ENCODE assay signal across 22 cellular contexts in the genomic region with DNA sequence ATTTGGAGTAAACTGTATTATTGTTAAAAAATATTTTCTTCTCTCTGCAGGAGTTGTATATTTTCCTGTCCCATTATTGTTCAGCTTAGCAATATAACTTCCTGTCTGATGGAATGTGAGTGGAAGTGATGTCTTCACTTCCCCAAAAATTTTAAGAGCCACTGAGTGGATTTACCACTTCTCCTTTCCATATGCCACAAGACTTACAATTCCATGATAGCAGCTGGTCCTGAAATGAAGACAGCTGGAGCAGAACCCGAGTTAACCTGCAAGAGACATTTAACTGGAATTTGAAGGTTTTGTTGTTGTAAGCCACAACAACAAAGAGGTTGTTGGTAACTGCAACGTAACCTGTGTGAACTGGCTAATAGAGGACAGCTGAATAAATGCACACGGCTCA. TPM values are rescaled to one million over a fixed set of nuclear protein-coding genes. Genes with fewer than 3 reads are reported as not detected.
DNase-seq lines count a peak whose midpoint lies in the region; ATAC-seq, FAIRE-seq and TF ChIP-seq lines count a peak whose summit lies in the region.
"Had no signal": no experiment of that assay in that cellular context is flagged by ENCODE, and none has a peak within 500 bp of the region (broad histone marks: within the 10 kb centered on the region; RNA-seq: fewer than 3 reads in every experiment).

No MANE protein-coding gene starts in this region.

- POLR2A ChIA-PET in GM12878 (lab: Charles Lee) = no interaction called here

- H3K4me3 Mint-ChIP-seq in HFFc6 (no peak overlapping the region), Calu3 (ENCODE audit: low read depth, unreplicated experiment) (no peak overlapping the region), natural killer cell (no peak overlapping the region)
- H3K4me3 Mint-ChIP-seq: activated CD4-positive, alpha-beta T cell treated with anti-CD3 and anti-CD28 coated beads for 36 hours; CD4-positive, alpha-beta memory T cell; stimulated activated naive CD8-positive, alpha-beta T cell treated with anti-CD3 and anti-CD28 coated beads, Interleukin-15, Interleukin-2, amounts not matched to agents 100 ng/mL and 50 ng/mL, for 24 hours had no signal

- no peak for TF ChIP-seq RAD21 in GM12878 (IDR thresholded peaks at IDR 0.05; ENCODE audit: insufficient read depth, low read depth, low read length)

- intact Hi-C loops in Right ventricle myocardium superior (cut with DNase I) (no loop called here), cardiac septum (cut with DNase I) (no loop called here), GM12878 (cut with micrococcal nuclease; ENCODE audit: unreplicated experiment) (no loop called here), upper lobe of right lung (cut with DNase I) (no loop called here), Calu3 (cut with micrococcal nuclease; ENCODE audit: unreplicated experiment) (no loop called here), natural killer cell (cut with micrococcal nuclease) (no loop called here)

- SMC1A ChIA-PET in GM12878 (lab: Charles Lee; ENCODE audit: uncharacterized antibody, unreplicated experiment) = interaction anchor here (0.6 to 1.8 kb wide), 4 partner anchors 9 to 172 kb away, joined by 3 to 5 read pairs (median 4); no protein-coding TSS in a partner anchor

- BruUV-seq in GM12878 (replicated peaks; lab: Mats Ljungman, UMichigan) (no TSS peak), Calu3 (replicated peaks; lab: Mats Ljungman, UMichigan) (no TSS peak)

- H3K4me1 ChIP-seq in GM12878 (ENCODE audit: control insufficient read depth, insufficient read depth, low read length) (peaks cover 3% of the 10 kb centered on the region; the same call in 1 of the 2 replicates), upper lobe of right lung (no peaks in the 10 kb centered on the region)
- H3K4me1 ChIP-seq: SJSA1 had no signal

- H3K9ac ChIP-seq in GM12878 (ENCODE audit: control insufficient read depth, insufficient read depth, low read length) = no peak overlapping the region

- no peak overlapping the region for H3K4me3 ChIP-seq in GM12878
- H3K4me3 ChIP-seq in upper lobe of right lung = no peak overlapping the region
- H3K4me3 ChIP-seq: heart right ventricle, SJSA1 had no signal

- H3K27ac ChIP-seq in GM12878 (ENCODE audit: control insufficient read depth, insufficient read depth) = no peak overlapping the region
- no peak overlapping the region for H3K27ac ChIP-seq in upper lobe of right lung
- H3K27ac ChIP-seq: SJSA1 had no signal

- CTCF ChIA-PET in GM12878 (lab: Yijun Ruan, JAX) (interaction anchor here (0.7 to 1.8 kb wide), 3 partner anchors 14 to 143 kb away, joined by 3 to 5 read pairs (median 5); a partner anchor contains a TSS), Calu3 (lab: Charles Lee) (no interaction called here)

- H3K27me3 Mint-ChIP-seq in HFFc6 (ENCODE audit: insufficient read depth) (no peaks in the 10 kb centered on the region; the same call in 1 of the 2 replicates), Calu3 (ENCODE audit: unreplicated experiment) (no peaks in the 10 kb centered on the region), natural killer cell (ENCODE audit: low read depth in 2 of 2) (no peaks in the 10 kb centered on the region)
- H3K27me3 Mint-ChIP-seq: CD4-positive, alpha-beta memory T cell; IgD-negative memory B cell; stimulated activated naive CD8-positive, alpha-beta T cell treated with anti-CD3 and anti-CD28 coated beads, Interleukin-15, Interleukin-2, amounts not matched to agents 100 ng/mL and 50 ng/mL, for 24 hours had no signal

- no peak overlapping the region for H2AFZ ChIP-seq in GM12878 (ENCODE audit: control insufficient read depth, low read depth, low read length)

- H3K36me3 ChIP-seq in GM12878 (ENCODE audit: control insufficient read depth in 2 of 2, insufficient read depth in 2 of 2, low read length in 1 of 2) = no peaks in the 10 kb centered on the region
- no peaks in the 10 kb centered on the region for H3K36me3 ChIP-seq in upper lobe of right lung
- H3K36me3 ChIP-seq: heart right ventricle, SJSA1 had no signal

- H3K4me2 ChIP-seq in GM12878 (ENCODE audit: control insufficient read depth, insufficient read depth) = no peak overlapping the region

- TF ChIP-seq POLR2A in GM12878 (IDR thresholded peaks at IDR 0.05; ENCODE audit: low read depth, low read length) = no peak

- peak; percentile 59 for ATAC-seq in Right ventricle myocardium superior (ENCODE audit: poor library complexity)
- no peak for ATAC-seq in GM12878
- peak; percentile 71 for ATAC-seq in upper lobe of right lung
- no peak for ATAC-seq in natural killer cell

- TF ChIP-seq EP300 in GM12878 (IDR thresholded peaks at IDR 0.05; ENCODE audit: borderline replicate concordance in 1 of 2, control insufficient read depth in 1 of 2, low read depth in 2 of 2, low read length in 2 of 2) = no peak

- H3K36me3 Mint-ChIP-seq in HFFc6 (ENCODE audit: low read depth) (0 out of 2 replicates have a peak, but pooled peaks cover 4% of the 10 kb centered on the region), Calu3 (ENCODE audit: insufficient read depth, unreplicated experiment) (no peaks in the 10 kb centered on the region), natural killer cell (no peaks in the 10 kb centered on the region)
- H3K36me3 Mint-ChIP-seq: CD4-positive, alpha-beta memory T cell; IgD-negative memory B cell had no signal

- H3K79me2 ChIP-seq in GM12878 (ENCODE audit: control insufficient read depth, insufficient read depth, low read length) = no peaks in the 10 kb centered on the region

- H3K9me3 Mint-ChIP-seq in HFFc6 = no peaks in the 10 kb centered on the region
- H3K9me3 Mint-ChIP-seq in Calu3 (ENCODE audit: low read depth, unreplicated experiment) = no peaks in the 10 kb centered on the region
- H3K9me3 Mint-ChIP-seq in natural killer cell = no peaks in the 10 kb centered on the region
- H3K9me3 Mint-ChIP-seq: CD4-positive, alpha-beta memory T cell; stimulated activated naive CD8-positive, alpha-beta T cell treated with anti-CD3 and anti-CD28 coated beads, Interleukin-15, Interleukin-2, amounts not matched to agents 100 ng/mL and 50 ng/mL, for 24 hours had no signal

- no peak for TF ChIP-seq CTCF in GM12878 (IDR thresholded peaks at IDR 0.05 in 2 of 3, conservative IDR thresholded peaks at IDR 0.05 in 1 of 3; ENCODE audit: control insufficient read depth in 2 of 3, extremely low read depth in 1 of 3, insufficient read depth in 1 of 3, low read depth in 3 of 3, low read length in 3 of 3)
- no peak for TF ChIP-seq CTCF in upper lobe of right lung (IDR thresholded peaks at IDR 0.05)
- no peak for TF ChIP-seq CTCF in HFFc6 (IDR thresholded peaks at IDR 0.05)
- no peak for TF ChIP-seq CTCF in Calu3 (IDR thresholded peaks at IDR 0.05; ENCODE audit: unreplicated experiment)
- TF ChIP-seq CTCF in natural killer cell (IDR thresholded peaks at IDR 0.05) = no peak

- no peaks in the 10 kb centered on the region for H4K20me1 ChIP-seq in GM12878 (ENCODE audit: control insufficient read depth, insufficient read depth)

- 0 out of 2 replicates have a peak, but pooled peaks cover 7% of the 10 kb centered on the region for H3K4me1 Mint-ChIP-seq in HFFc6 (ENCODE audit: low read depth)
- no peaks in the 10 kb centered on the region for H3K4me1 Mint-ChIP-seq in Calu3 (ENCODE audit: low read depth, unreplicated experiment)
- no peaks in the 10 kb centered on the region for H3K4me1 Mint-ChIP-seq in natural killer cell
- H3K4me1 Mint-ChIP-seq: activated CD4-positive, alpha-beta T cell treated with anti-CD3 and anti-CD28 coated beads for 36 hours; CD4-positive, alpha-beta memory T cell had no signal

- H3K27ac Mint-ChIP-seq in HFFc6 = no peak overlapping the region
- H3K27ac Mint-ChIP-seq in Calu3 (ENCODE audit: unreplicated experiment) = no peak overlapping the region
- H3K27ac Mint-ChIP-seq in natural killer cell = no peak overlapping the region
- H3K27ac Mint-ChIP-seq: activated CD4-positive, alpha-beta T cell treated with anti-CD3 and anti-CD28 coated beads for 36 hours; CD4-positive, alpha-beta memory T cell; IgD-negative memory B cell; stimulated activated naive CD8-positive, alpha-beta T cell treated with anti-CD3 and anti-CD28 coated beads, Interleukin-15, Interleukin-2, amounts not matched to agents 100 ng/mL and 50 ng/mL, for 24 hours had no signal

- peak; percentile 18 for FAIRE-seq in GM12878 (lab: Jason Lieb, UNC)
- FAIRE-seq: A204.1, keratinocyte had no signal

- no peaks in the 10 kb centered on the region for H3K27me3 ChIP-seq in GM12878 (replicated peaks in 1 of 2; ENCODE audit: control insufficient read depth in 2 of 2, insufficient read depth in 2 of 2, low read length in 1 of 2)
- no peaks in the 10 kb centered on the region for H3K27me3 ChIP-seq in upper lobe of right lung
- H3K27me3 ChIP-seq: heart right ventricle, SJSA1 had no signal

- no peaks in the 10 kb centered on the region; the same call in 1 of the 3 replicates for H3K9me3 ChIP-seq in GM12878 (replicated peaks; ENCODE audit: control insufficient read depth, insufficient read depth, low read length)
- no peaks in the 10 kb centered on the region for H3K9me3 ChIP-seq in upper lobe of right lung
- H3K9me3 ChIP-seq: heart right ventricle, SJSA1 had no signal

- DNase-seq in Right ventricle myocardium superior (no peak), cardiac septum (ENCODE audit: low spot score) (no peak), NOMO-1 (lab: John Stamatoyannopoulos, UW; ENCODE audit: unreplicated experiment in 2 of 2) (peak; percentile 77 to 85), GM12878 (ENCODE audit: low read depth, low spot score) (no peak), upper lobe of right lung (no peak), HFFc6 (no peak), Calu3 (no peak), natural killer cell (no peak)
- DNase-seq: activated CD4-positive, alpha-beta T cell treated with anti-CD3 and anti-CD28 coated beads for 36 hours; anterior cingulate cortex; CD4-positive, alpha-beta memory T cell; heart right ventricle; midbrain; NCI-H2227 treated with DMSO at 0.1 percent for 48 hours; NK-92 treated with Interleukin-12 subunit alpha and Interleukin-12 subunit beta, amount 100 ng/mL, for 24 hours; T-helper 9 cell; trophoblast cell had no signal

- RAD21 ChIA-PET in GM12878 (lab: Charles Lee; ENCODE audit: unreplicated experiment) = no interaction called here

- 49% methylated on average over 3 of the region's 3 CpGs for WGBS in GM12878 (ENCODE audit: insufficient coverage, insufficient replicate concordance, low lambda C conversion rate, missing lambda C conversion rate)

- in situ Hi-C loops in GM12878 (cut with MboI) = no loop called here

RNA-seq across cellular contexts. Expression of a gene that starts 23.4 kb away (rescaled TPM):
- total RNA-seq in Right ventricle myocardium superior = 107 TPM
- 84.9 TPM for total RNA-seq in cardiac septum
- 25.7 and 28.4 TPM in 2 replicates for total RNA-seq in GM12878 (2013; cell fraction: nucleolus; rRNA removed)
- total RNA-seq in GM12878 (2014; rRNA removed) = 29.1 and 30.5 TPM in 2 replicates
- total RNA-seq in GM12878 (2014; rRNA removed; fragmentation: Illumina TruSeq; extraction: Trizol) = 31.9 and 32.0 TPM in 2 replicates
- total RNA-seq in GM12878 (2021) = 38.0 and 38.6 TPM in 2 replicates
- polyA plus RNA-seq in GM12878 (2011; ENCODE audit: low read depth) = 6.8 TPM
- polyA plus RNA-seq in GM12878 (2011; rRNA removed) = 18.4 and 19.5 TPM in 2 replicates
- polyA plus RNA-seq in GM12878 (2011; cell fraction: cytosol; rRNA removed) = 20.7 and 21.1 TPM in 2 replicates
- polyA plus RNA-seq in GM12878 (2011; cell fraction: nucleus; rRNA removed) = 25.5 and 35.4 TPM in 2 replicates
- 14.4 and 16.9 TPM in 2 replicates for polyA plus RNA-seq in GM12878 (2012)
- 30.4 and 33.3 TPM in 2 replicates for polyA plus RNA-seq in GM12878 (2014; fragmentation: Illumina TruSeq; extraction: Trizol)
- polyA plus RNA-seq in GM12878 (2014; fragmentation: Nextera tagmentation; extraction: Ambion mirVana) = 10 to 100 TPM; 11.0 to 11.9 TPM
- polyA plus RNA-seq in GM12878 (2014; rRNA removed) = 26.4 and 27.3 TPM in 2 replicates
- 10 to 100 TPM; 23.3 to 24.6 TPM for polyA plus RNA-seq in GM12878 (2016; fragmentation: Nextera tagmentation; extraction: Ambion mirVana)
- polyA minus RNA-seq in GM12878 (2011; rRNA and poly(A)+ RNA removed) = 36.4 and 38.9 TPM in 2 replicates
- polyA minus RNA-seq in GM12878 (2011; cell fraction: cytosol; rRNA and poly(A)+ RNA removed) = 11.6 and 13.9 TPM in 2 replicates
- polyA minus RNA-seq in GM12878 (2011; cell fraction: nucleus; rRNA and poly(A)+ RNA removed) = 15.0 and 21.8 TPM in 2 replicates
- total RNA-seq in upper lobe of right lung = 26.1 TPM
- total RNA-seq in HFFc6 (2021; fragmentation: NEBNext Ultra II Directional; extraction: Animal tissue kit (Norgen Biotek cat#: 25700)) = 10 to 100 TPM; 13.6 to 20.6 (median 16.6) TPM
- total RNA-seq in Calu3 (2022) = 15.2 and 15.4 TPM in 2 replicates
- total RNA-seq in natural killer cell = 1 to 10 TPM in 2 of 3 donors, under 1 TPM in 1; 0.54 to 5.1 (median 3.7) TPM

RNA-seq across cellular contexts. Expression of a gene that starts 32.3 kb away (rescaled TPM):
- total RNA-seq in Right ventricle myocardium superior (116 TPM), cardiac septum (127 TPM), GM12878 (2014; rRNA removed) (133 and 169 TPM in 2 replicates), GM12878 (2014; rRNA removed; fragmentation: Illumina TruSeq; extraction: Trizol) (197 and 220 TPM in 2 replicates), GM12878 (2021) (142 and 145 TPM in 2 replicates), upper lobe of right lung (142 TPM), Calu3 (2022) (38.2 and 44.8 TPM in 2 replicates), natural killer cell (100 to 1,000 TPM; 111 to 149 (median 118) TPM)
- 13.5 and 16.2 TPM in 2 replicates for total RNA-seq in GM12878 (2013; cell fraction: nucleolus; rRNA removed)
- polyA plus RNA-seq in GM12878 (2011; ENCODE audit: low read depth) = 323 TPM
- polyA plus RNA-seq in GM12878 (2011; rRNA removed) (344 and 345 TPM in 2 replicates), GM12878 (2014; fragmentation: Illumina TruSeq; extraction: Trizol) (145 and 158 TPM in 2 replicates), GM12878 (2014; fragmentation: Nextera tagmentation; extraction: Ambion mirVana) (100 to 1,000 TPM; 473 to 509 TPM), GM12878 (2014; rRNA removed) (127 and 146 TPM in 2 replicates), GM12878 (2016; fragmentation: Nextera tagmentation; extraction: Ambion mirVana) (100 to 1,000 TPM; 297 to 312 TPM)
- 50.2 and 52.3 TPM in 2 replicates for polyA plus RNA-seq in GM12878 (2011; cell fraction: cytosol; rRNA removed)
- 30.0 and 41.2 TPM in 2 replicates for polyA plus RNA-seq in GM12878 (2011; cell fraction: nucleus; rRNA removed)
- polyA plus RNA-seq in GM12878 (2012) = 311 and 399 TPM in 2 replicates
- polyA minus RNA-seq in GM12878 (2011; rRNA and poly(A)+ RNA removed) = 6.3 and 21.4 TPM in 2 replicates
- 7.4 and 11.6 TPM in 2 replicates for polyA minus RNA-seq in GM12878 (2011; cell fraction: cytosol; rRNA and poly(A)+ RNA removed)
- polyA minus RNA-seq in GM12878 (2011; cell fraction: nucleus; rRNA and poly(A)+ RNA removed) = 6.6 and 9.7 TPM in 2 replicates
- total RNA-seq in HFFc6 (2021; fragmentation: NEBNext Ultra II Directional; extraction: Animal tissue kit (Norgen Biotek cat#: 25700)) = 100 to 1,000 TPM; 142 to 177 (median 152) TPM

RNA-seq across cellular contexts. Expression of a gene that starts 44.3 kb away (rescaled TPM):
- total RNA-seq in Right ventricle myocardium superior (19.5 TPM), cardiac septum (22.9 TPM), GM12878 (2014; rRNA removed) (54.4 and 66.5 TPM in 2 replicates), GM12878 (2014; rRNA removed; fragmentation: Illumina TruSeq; extraction: Trizol) (86.1 and 93.4 TPM in 2 replicates), GM12878 (2021) (52.5 and 54.8 TPM in 2 replicates), upper lobe of right lung (12.9 TPM), Calu3 (2022) (19.4 and 23.2 TPM in 2 replicates), natural killer cell (10 to 100 TPM; 19.3 to 23.1 (median 22.7) TPM)
- 24.7 and 30.0 TPM in 2 replicates for total RNA-seq in GM12878 (2013; cell fraction: nucleolus; rRNA removed)
- polyA plus RNA-seq in GM12878 (2011; ENCODE audit: low read depth) = 51.5 TPM
- polyA plus RNA-seq in GM12878 (2011; rRNA removed) (52.5 and 73.1 TPM in 2 replicates), GM12878 (2014; fragmentation: Illumina TruSeq; extraction: Trizol) (114 and 148 TPM in 2 replicates), GM12878 (2014; fragmentation: Nextera tagmentation; extraction: Ambion mirVana) (100 to 1,000 TPM; 163 to 166 TPM), GM12878 (2014; rRNA removed) (65.9 and 82.5 TPM in 2 replicates), GM12878 (2016; fragmentation: Nextera tagmentation; extraction: Ambion mirVana) (100 to 1,000 TPM; 176 to 179 TPM)
- 25.6 and 29.3 TPM in 2 replicates for polyA plus RNA-seq in GM12878 (2011; cell fraction: cytosol; rRNA removed)
- 18.6 TPM in 2 replicates for polyA plus RNA-seq in GM12878 (2011; cell fraction: nucleus; rRNA removed)
- 35.4 and 37.7 TPM in 2 replicates for polyA plus RNA-seq in GM12878 (2012)
- polyA minus RNA-seq in GM12878 (2011; rRNA and poly(A)+ RNA removed) = 15.7 and 34.9 TPM in 2 replicates
- 5.5 and 11.2 TPM in 2 replicates for polyA minus RNA-seq in GM12878 (2011; cell fraction: cytosol; rRNA and poly(A)+ RNA removed)
- polyA minus RNA-seq in GM12878 (2011; cell fraction: nucleus; rRNA and poly(A)+ RNA removed) = 5.0 and 9.0 TPM in 2 replicates
- 10 to 100 TPM; 51.4 to 67.4 (median 54.4) TPM for total RNA-seq in HFFc6 (2021; fragmentation: NEBNext Ultra II Directional; extraction: Animal tissue kit (Norgen Biotek cat#: 25700))

Comparison
In these comparisons a context has a peak if more than half of its experiments do, and no peak if none do; other contexts are left out.
1. ATAC-seq: peak in Right ventricle myocardium superior (single experiment) and upper lobe of right lung (single experiment); none in GM12878 (single experiment) and natural killer cell (0 of 3).
2. DNase-seq: peak in NOMO-1 (2 of 2); none in Right ventricle myocardium superior (single experiment), cardiac septum (single experiment), GM12878 (single experiment), upper lobe of right lung (single experiment), HFFc6 (single experiment), Calu3 (single experiment) and natural killer cell (single experiment).